ENCODE assay signal across 1 cellular context in genomic region chr3:67113802-67114407, GRCh38.
TF ChIP-seq lines count a peak whose summit lies in the region.

No MANE protein-coding gene starts in this region.

TF ChIP-seq in HepG2, 621 proteins besides CTCF, POLR2A, EP300 and RAD21 (continued from another document and continues in another):
- TF ChIP-seq ZBED4 (CRISPR knock-in tag; IDR thresholded peaks at IDR 0.05; ENCODE audit: borderline replicate concordance) (peak; percentile 92), ZNF687 (CRISPR knock-in tag; IDR thresholded peaks at IDR 0.05) (no peak), NONO (IDR thresholded peaks at IDR 0.05) (no peak), NONO (CRISPR knock-in tag; conservative IDR thresholded peaks at IDR 0.05) (0 out of 2 replicates have a peak, but pooled peaks have one; percentile 59), ZNF256 (CRISPR knock-in tag; conservative IDR thresholded peaks at IDR 0.05) (peak; percentile 96), ZFP36 (IDR thresholded peaks at IDR 0.05; ENCODE audit: borderline replicate concordance, low read depth, low read length, partially characterized antibody) (peak; percentile 45), ZBTB42 (CRISPR knock-in tag; IDR thresholded peaks at IDR 0.05) (no peak), ZNF460 (CRISPR knock-in tag; IDR thresholded peaks at IDR 0.05; ENCODE audit: borderline replicate concordance) (no peak), SOX6 (IDR thresholded peaks at IDR 0.05) (no peak), SOX6 (CRISPR knock-in tag; IDR thresholded peaks at IDR 0.05) (peak; percentile 59), ZNF784 (CRISPR knock-in tag; IDR thresholded peaks at IDR 0.05; ENCODE audit: borderline replicate concordance) (peak; percentile 82; the same call in 1 of the 2 replicates), SKI (IDR thresholded peaks at IDR 0.05; ENCODE audit: partially characterized antibody) (no peak), ZNF17 (CRISPR knock-in tag; IDR thresholded peaks at IDR 0.05) (no peak), AGO2 (optimal IDR thresholded peaks at IDR 0.05; ENCODE audit: low read depth, low read length) (no peak), ZNF780A (CRISPR knock-in tag; IDR thresholded peaks at IDR 0.05) (peak; percentile 67; the same call in 1 of the 2 replicates), ISL2 (CRISPR knock-in tag; IDR thresholded peaks at IDR 0.05) (peak; percentile 78), ZBTB26 (CRISPR knock-in tag; IDR thresholded peaks at IDR 0.05; ENCODE audit: borderline replicate concordance) (peak; percentile 93), POLR2AphosphoS2 (IDR thresholded peaks at IDR 0.05; ENCODE audit: low read depth, low read length) (no peak), CHD4 (IDR thresholded peaks at IDR 0.05; ENCODE audit: borderline replicate concordance, low read length) (no peak), ZNF24 (IDR thresholded peaks at IDR 0.05) (no peak), ZNF383 (CRISPR knock-in tag; IDR thresholded peaks at IDR 0.05; ENCODE audit: borderline replicate concordance) (no peak), CBX5 (CRISPR knock-in tag; IDR thresholded peaks at IDR 0.05; ENCODE audit: borderline replicate concordance) (peak; percentile 94), HES4 (CRISPR knock-in tag; IDR thresholded peaks at IDR 0.05; ENCODE audit: borderline replicate concordance) (peak; percentile 94), ZNF788 (CRISPR knock-in tag; IDR thresholded peaks at IDR 0.05; ENCODE audit: borderline replicate concordance) (peak; percentile 65; the same call in 1 of the 2 replicates), ZFP91 (CRISPR knock-in tag; IDR thresholded peaks at IDR 0.05; ENCODE audit: borderline replicate concordance) (no peak; the same call in 1 of the 2 replicates), EZH2 (conservative IDR thresholded peaks at IDR 0.05; ENCODE audit: low read depth, low read length) (no peak), FOXO4 (CRISPR knock-in tag; conservative IDR thresholded peaks at IDR 0.05) (no peak), FOXP1 (IDR thresholded peaks at IDR 0.05) (no peak), FOXP1 (CRISPR knock-in tag; IDR thresholded peaks at IDR 0.05) (no peak), HOXA7 (CRISPR knock-in tag; IDR thresholded peaks at IDR 0.05) (no peak), UBTF (CRISPR knock-in tag; IDR thresholded peaks at IDR 0.05) (no peak), ZNF121 (CRISPR knock-in tag; IDR thresholded peaks at IDR 0.05) (no peak; the same call in 1 of the 2 replicates), ZBTB46 (CRISPR knock-in tag; IDR thresholded peaks at IDR 0.05; ENCODE audit: borderline replicate concordance) (no peak), ZNF484 (CRISPR knock-in tag; IDR thresholded peaks at IDR 0.05; ENCODE audit: borderline replicate concordance, low read depth) (peak; percentile 40; the same call in 1 of the 2 replicates), MTERF4 (CRISPR knock-in tag; IDR thresholded peaks at IDR 0.05) (peak; percentile 91), ZNF232 (CRISPR knock-in tag; IDR thresholded peaks at IDR 0.05; ENCODE audit: borderline replicate concordance) (peak; percentile 94; the same call in 1 of the 2 replicates)
